Comparison of ENCODE assay signal across 9 cellular contexts in genomic region chr18:56873441-56874140, GRCh38.
DNase-seq lines count a peak whose midpoint lies in the region; ATAC-seq and TF ChIP-seq lines count a peak whose summit lies in the region.
"Had no signal": no experiment of that assay in that cellular context is flagged by ENCODE, and none has a peak within 500 bp of the region (broad histone marks: within the 10 kb centered on the region; RNA-seq: fewer than 3 reads in every experiment).

No MANE protein-coding gene starts in this region.

- peaks cover 11% of the 10 kb centered on the region for H3K4me1 Mint-ChIP-seq in type B pancreatic cell (ENCODE audit: unreplicated experiment)

- H3K4me1 ChIP-seq in MM.1S (ENCODE audit: low read length) = no peaks in the 10 kb centered on the region
- no peaks in the 10 kb centered on the region for H3K4me1 ChIP-seq in aorta (ENCODE audit: control insufficient read depth in 1 of 2, insufficient read depth in 2 of 2, low read length in 2 of 2)

- H3K9me3 ChIP-seq in MM.1S (replicated peaks; ENCODE audit: insufficient read depth, low read length) = no peaks in the 10 kb centered on the region
- no peaks in the 10 kb centered on the region for H3K9me3 ChIP-seq in aorta (ENCODE audit: control insufficient read depth, low read length)

- no peaks in the 10 kb centered on the region for H3K9me2 ChIP-seq in MM.1S (replicated peaks; ENCODE audit: insufficient read depth, low read length)

- ATAC-seq in aorta (ENCODE audit: low FRiP score) (no peak), GM18870 (IDR thresholded peaks at IDR 0.05; ENCODE audit: unreplicated experiment) (no peak)

- WGBS in aorta, 2 donors = 66 to 74% methylated on average over 6 of the region's 6 CpGs

- DNase-seq in MM.1S (peak; percentile 11), RPMI8226 (peak; percentile 7), iPS DF 19.7 (ENCODE audit: low read depth, low spot score) (peak; percentile 90), retina (peak; percentile 78), aorta (no peak), type B pancreatic cell (ENCODE audit: extremely low spot score, unreplicated experiment) (no peak)
- DNase-seq: NCI-H1436; stimulated activated CD4-positive, alpha-beta T cell treated with anti-CD3 and anti-CD28 coated beads, Interleukin-4, amount 100 ng/mL, for 4 hours had no signal

- H3K9me3 Mint-ChIP-seq in type B pancreatic cell = no peaks in the 10 kb centered on the region

- H3K9ac ChIP-seq in MM.1S (ENCODE audit: low read length) = no peak overlapping the region

- H4K20me1 ChIP-seq in MM.1S (ENCODE audit: insufficient read depth, low read length) = no peaks in the 10 kb centered on the region

- H3K27me3 ChIP-seq in MM.1S (replicated peaks; ENCODE audit: insufficient read depth, low read length) (no peaks in the 10 kb centered on the region), aorta (ENCODE audit: control insufficient read depth in 1 of 2, insufficient read depth in 2 of 2, low read length in 1 of 2) (no peaks in the 10 kb centered on the region)

- H3F3A ChIP-seq in MM.1S (ENCODE audit: insufficient read depth, low read length) = no peaks in the 10 kb centered on the region

- H3K27ac Mint-ChIP-seq in type B pancreatic cell = no peak overlapping the region

- no peak overlapping the region for H3K4me3 ChIP-seq in MM.1S (ENCODE audit: low read length)
- no peak overlapping the region for H3K4me3 ChIP-seq in aorta (ENCODE audit: low read length in 2 of 2)

- H3K27me3 Mint-ChIP-seq in type B pancreatic cell = no peaks in the 10 kb centered on the region

- H3K4me3 Mint-ChIP-seq in type B pancreatic cell = no peak overlapping the region

- H3K4me2 ChIP-seq in MM.1S (ENCODE audit: low read depth, low read length) = no peak overlapping the region

- H3K36me3 Mint-ChIP-seq in type B pancreatic cell = no peaks in the 10 kb centered on the region

- H3K36me3 ChIP-seq in MM.1S (replicated peaks; ENCODE audit: insufficient read depth, low read length) (no peaks in the 10 kb centered on the region), aorta (ENCODE audit: control insufficient read depth in 1 of 2, insufficient read depth in 2 of 2, low read length in 1 of 2) (no peaks in the 10 kb centered on the region)

- H3K79me2 ChIP-seq in MM.1S (ENCODE audit: low read length) = no peaks in the 10 kb centered on the region

- intact Hi-C loops in aorta (cut with DNase I) = no loop called here

- TF ChIP-seq CTCF in MM.1S (IDR thresholded peaks at IDR 0.05; ENCODE audit: low read length) = no peak
- TF ChIP-seq CTCF in type B pancreatic cell (conservative IDR thresholded peaks at IDR 0.05) = no peak

- H3K27ac ChIP-seq in MM.1S (ENCODE audit: low read length) (no peak overlapping the region), aorta (ENCODE audit: low read depth in 1 of 2, low read length in 2 of 2) (no peak overlapping the region)

- no peak overlapping the region for H2AFZ ChIP-seq in MM.1S (ENCODE audit: low read length)

Comparison
In these comparisons a context has a peak if more than half of its experiments do, and no peak if none do; other contexts are left out.
1. DNase-seq: peak in MM.1S (single experiment), RPMI8226 (single experiment), iPS DF 19.7 (single experiment) and retina (single experiment); none in aorta (0 of 2) and type B pancreatic cell (single experiment).